In the genomic region with DNA sequence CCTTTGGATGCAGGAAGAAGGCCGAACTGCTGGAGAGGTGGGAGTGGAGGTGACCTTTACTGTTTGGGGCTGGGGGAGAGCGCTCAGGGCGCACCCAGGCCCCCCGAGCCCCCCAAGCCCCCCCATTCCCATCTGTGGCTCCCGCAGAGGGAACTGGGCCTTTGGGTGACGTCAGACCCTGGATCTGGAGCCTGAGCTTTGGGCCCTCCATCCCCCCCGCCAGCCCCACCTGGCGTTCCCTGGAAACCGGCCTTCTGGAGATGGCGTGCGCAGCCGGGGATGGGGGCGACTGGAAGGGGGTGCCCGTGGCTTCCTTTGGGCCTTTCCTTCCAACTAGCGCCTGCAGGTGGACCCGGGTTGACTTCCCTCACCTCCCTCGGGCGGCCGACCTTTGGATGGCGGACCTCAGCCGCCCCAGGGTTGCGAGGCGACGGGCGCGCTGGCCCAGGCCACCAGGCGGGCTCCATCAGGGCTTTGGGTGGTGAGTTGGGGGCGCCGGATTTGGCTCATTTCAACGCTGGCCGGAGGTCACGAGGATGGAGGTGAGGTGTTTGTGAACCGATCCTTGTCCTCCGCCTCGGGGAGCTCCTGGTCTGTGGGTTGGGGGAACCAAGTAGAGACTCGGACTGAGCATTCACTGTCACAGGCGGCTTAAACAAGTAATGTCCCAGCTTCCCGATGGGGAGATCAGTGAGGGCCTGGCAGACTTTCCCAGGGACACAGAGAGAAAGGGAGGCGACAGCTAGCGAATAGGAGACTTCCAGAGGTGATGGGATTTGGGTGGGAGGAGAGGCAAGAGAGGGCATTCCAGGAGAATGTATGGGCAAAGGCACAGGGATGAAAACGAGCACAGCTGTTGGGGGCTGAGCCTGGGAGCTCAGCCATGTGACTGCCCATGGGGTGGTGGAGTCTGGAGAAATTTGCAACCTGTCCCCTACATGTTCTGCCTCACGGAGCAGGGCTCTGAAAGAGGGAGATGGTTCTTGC, we compare ENCODE assay signal across 8 cellular contexts. TPM values are rescaled to one million over a fixed set of nuclear protein-coding genes. Genes with fewer than 3 reads are reported as not detected.
DNase-seq lines count a peak whose midpoint lies in the region; ATAC-seq, FAIRE-seq and TF ChIP-seq lines count a peak whose summit lies in the region.

No MANE protein-coding gene starts in this region.

- no peak for FAIRE-seq in urothelium cell line (lab: Jason Lieb, UNC)

- H3K27ac ChIP-seq in coronary artery, result no peak overlapping the region

- DNase-seq in NCI-H2227 (lab: John Stamatoyannopoulos, UW; ENCODE audit: unreplicated experiment), result peak; percentile 59
- DNase-seq in NCI-H2227 treated with DMSO at 0.1 percent for 48 hours (lab: John Stamatoyannopoulos, UW), result no peak
- DNase-seq in NCI-H774 (lab: John Stamatoyannopoulos, UW), result peak; percentile 41
- DNase-seq in coronary artery (ENCODE audit: low spot score), result no peak
- DNase-seq in mucosa of gallbladder (ENCODE audit: low spot score), result peak; percentile 37
- peak; percentile 33 for DNase-seq in urothelium cell line (ENCODE audit: low spot score)

- ATAC-seq in GM18861 (IDR thresholded peaks at IDR 0.05; ENCODE audit: unreplicated experiment) (no peak), HG03565 (IDR thresholded peaks at IDR 0.05; ENCODE audit: unreplicated experiment) (no peak)

- TF ChIP-seq CTCF in coronary artery (IDR thresholded peaks at IDR 0.05), result no peak

- peak overlapping the region; percentile 85 for H3K4me3 ChIP-seq in coronary artery

RNA-seq across cellular contexts. Expression of gene SCAMP5, which starts 0.7 kb away (rescaled TPM):
- total RNA-seq in mucosa of gallbladder, result 57.2 TPM

RNA-seq across cellular contexts. Expression of gene PPCDC, which starts 27.3 kb away (rescaled TPM):
- 17.3 TPM for total RNA-seq in mucosa of gallbladder

RNA-seq across cellular contexts. Expression of gene RPP25, which starts 39.5 kb away (rescaled TPM):
- 24.1 TPM for total RNA-seq in mucosa of gallbladder

RNA-seq across cellular contexts. Expression of gene COX5A, which starts 58.2 kb away (rescaled TPM):
- 165 TPM for total RNA-seq in mucosa of gallbladder

Comparison
In these comparisons a context has a peak if more than half of its experiments do, and no peak if none do; other contexts are left out.
1. DNase-seq: peak in NCI-H2227 (single experiment), NCI-H774 (single experiment), mucosa of gallbladder (single experiment) and urothelium cell line (single experiment); none in NCI-H2227 treated with DMSO at 0.1 percent for 48 hours (single experiment) and coronary artery (single experiment).